ENCODE assay signal across 20 cellular contexts in the genomic region with DNA sequence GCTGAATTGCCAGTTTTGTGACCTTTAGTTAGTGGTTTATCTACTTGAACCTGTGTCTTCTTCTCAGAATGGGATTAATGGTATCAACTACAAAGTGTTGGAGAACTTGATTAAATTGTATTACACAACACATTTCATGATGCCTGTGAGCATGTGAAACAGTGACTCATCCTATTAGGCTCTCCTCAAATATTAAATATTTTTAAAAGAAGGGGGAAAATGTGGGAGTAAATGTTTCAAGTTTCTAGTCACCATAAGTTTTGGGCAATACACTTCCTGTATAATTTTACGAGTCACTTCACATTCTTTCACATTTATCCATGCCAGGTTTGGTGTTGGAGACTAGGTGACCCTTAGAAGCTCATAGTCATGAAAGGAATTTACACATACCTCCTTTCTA.
"Had no signal": no experiment of that assay in that cellular context is flagged by ENCODE, and none has a peak within 500 bp of the region (broad histone marks: within the 10 kb centered on the region; RNA-seq: fewer than 3 reads in every experiment).

No MANE protein-coding gene starts in this region.

- H3K27me3 ChIP-seq: esophagus muscularis mucosa, hepatocyte, pancreas, right lobe of liver, upper lobe of left lung had no signal

- H3K27ac ChIP-seq: esophagus muscularis mucosa, hepatocyte, pancreas, psoas muscle, right lobe of liver, upper lobe of left lung had no signal

- H3K36me3 ChIP-seq: esophagus muscularis mucosa, pancreas, right lobe of liver, upper lobe of left lung had no signal

- H3K27ac Mint-ChIP-seq: activated CD4-positive, alpha-beta memory T cell treated with anti-CD3 and anti-CD28 coated beads for 36 hours; activated naive CD8-positive, alpha-beta T cell treated with anti-CD3 and anti-CD28 coated beads for 36 hours; memory B cell; natural killer cell treated with Interleukin-12 subunit alpha and Interleukin-12 subunit beta and Interleukin-15 and Interleukin-18, amount 100 ng/mL, for 72 hours had no signal

- H3K36me3 Mint-ChIP-seq: activated CD4-positive, alpha-beta memory T cell treated with anti-CD3 and anti-CD28 coated beads for 36 hours; natural killer cell treated with Interleukin-12 subunit alpha and Interleukin-12 subunit beta and Interleukin-15 and Interleukin-18, amount 100 ng/mL, for 72 hours had no signal

- H2AFZ ChIP-seq: hepatocyte had no signal

- H3K4me1 ChIP-seq: esophagus muscularis mucosa, pancreas, psoas muscle, right lobe of liver, upper lobe of left lung had no signal

- H3K9me3 ChIP-seq: esophagus muscularis mucosa, pancreas, psoas muscle, right lobe of liver had no signal

- DNase-seq: activated CD4-positive, alpha-beta memory T cell treated with anti-CD3 and anti-CD28 coated beads for 36 hours; activated CD4-positive, alpha-beta T cell treated with anti-CD3 and anti-CD28 coated beads for 48 hours; activated naive CD4-positive, alpha-beta T cell treated with Interleukin-2 at 50 U/mL for 16 hours; activated naive CD8-positive, alpha-beta T cell treated with anti-CD3 and anti-CD28 coated beads for 36 hours; activated T-cell treated with anti-CD3 and anti-CD28 coated beads, Interleukin-2, amount 50 U/mL, for 48 hours; caudate nucleus; dermis blood vessel endothelial cell; effector memory CD4-positive, alpha-beta T cell; left cardiac atrium; pancreas; psoas muscle; right lobe of liver; small intestine; stimulated activated CD4-positive, alpha-beta T cell treated with anti-CD3 and anti-CD28 coated beads, Interleukin-2, amount 100 ng/mL, for 24 hours; stimulated activated naive CD4-positive, alpha-beta T cell treated with Interleukin-2 at 50 U/mL for 16 hours; upper lobe of left lung had no signal

- H3K4me2 ChIP-seq: hepatocyte had no signal

- H3K79me2 ChIP-seq: hepatocyte had no signal

- FAIRE-seq: pancreas, small intestine had no signal

- H3K4me3 ChIP-seq: esophagus muscularis mucosa, hepatocyte, pancreas, psoas muscle, right lobe of liver, upper lobe of left lung had no signal

- H3K27me3 Mint-ChIP-seq: memory B cell; natural killer cell treated with Interleukin-12 subunit alpha and Interleukin-12 subunit beta and Interleukin-15 and Interleukin-18, amount 100 ng/mL, for 72 hours had no signal

- H3K4me3 Mint-ChIP-seq: activated CD4-positive, alpha-beta memory T cell treated with anti-CD3 and anti-CD28 coated beads for 36 hours; activated naive CD8-positive, alpha-beta T cell treated with anti-CD3 and anti-CD28 coated beads for 36 hours; memory B cell; natural killer cell treated with Interleukin-12 subunit alpha and Interleukin-12 subunit beta and Interleukin-15 and Interleukin-18, amount 100 ng/mL, for 72 hours had no signal
